1 cellular context compared by ENCODE assay signal in the genomic region with DNA sequence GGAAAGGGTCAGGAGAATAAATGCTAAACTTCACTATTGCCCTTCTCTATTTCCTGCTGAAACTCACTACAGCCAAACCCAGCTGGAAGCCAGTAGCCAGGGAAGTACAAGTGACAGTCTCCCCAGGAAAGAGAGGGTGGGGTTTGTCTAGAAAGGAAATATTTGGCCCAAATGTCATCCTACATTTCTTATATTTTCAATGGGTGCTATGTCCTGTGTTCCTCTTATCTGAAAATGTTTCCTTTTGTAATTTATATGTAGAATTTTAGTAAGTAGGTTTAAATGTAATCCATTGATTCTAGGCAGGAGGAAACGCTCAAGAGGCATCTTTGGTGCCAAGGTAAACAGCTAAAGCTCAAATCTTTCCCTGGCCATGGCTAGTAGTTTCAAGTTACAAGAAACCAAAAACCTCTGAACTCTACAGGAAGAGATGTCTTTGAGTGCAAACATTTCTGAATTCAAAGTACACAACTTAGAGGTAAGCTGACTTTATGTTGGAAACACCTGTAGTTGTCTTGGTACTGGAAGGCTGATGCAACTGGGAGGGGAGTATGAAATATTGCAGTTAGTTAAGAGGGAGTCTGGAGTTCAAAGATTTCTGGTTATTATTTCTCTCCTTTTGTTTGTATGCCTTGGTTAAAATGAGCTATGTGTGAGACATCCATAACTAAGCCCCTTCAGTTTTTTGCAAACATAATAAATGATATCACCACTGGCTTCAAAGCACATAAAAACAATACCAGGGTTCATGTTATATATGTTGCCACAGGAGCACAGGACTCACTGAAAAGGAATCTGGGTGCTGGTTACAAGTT.
TF ChIP-seq lines count a peak whose summit lies in the region.

No MANE protein-coding gene starts in this region.

TF ChIP-seq in SK-N-SH treated with all-trans-retinoic acid at 6 μM for 48 hours, 23 proteins besides CTCF, POLR2A, EP300 and RAD21 (continued from another document):
- TF ChIP-seq, protein P1, sequence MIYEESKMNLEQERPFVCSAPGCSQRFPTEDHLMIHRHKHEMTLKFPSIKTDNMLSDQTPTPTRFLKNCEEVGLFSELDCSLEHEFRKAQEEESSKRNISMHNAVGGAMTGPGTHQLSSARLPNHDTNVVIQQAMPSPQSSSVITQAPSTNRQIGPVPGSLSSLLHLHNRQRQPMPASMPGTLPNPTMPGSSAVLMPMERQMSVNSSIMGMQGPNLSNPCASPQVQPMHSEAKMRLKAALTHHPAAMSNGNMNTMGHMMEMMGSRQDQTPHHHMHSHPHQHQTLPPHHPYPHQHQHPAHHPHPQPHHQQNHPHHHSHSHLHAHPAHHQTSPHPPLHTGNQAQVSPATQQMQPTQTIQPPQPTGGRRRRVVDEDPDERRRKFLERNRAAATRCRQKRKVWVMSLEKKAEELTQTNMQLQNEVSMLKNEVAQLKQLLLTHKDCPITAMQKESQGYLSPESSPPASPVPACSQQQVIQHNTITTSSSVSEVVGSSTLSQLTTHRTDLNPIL (CRISPR knock-in tag; IDR thresholded peaks at IDR 0.05; ENCODE audit: low read depth), result no peak
- TF ChIP-seq, protein P2, sequence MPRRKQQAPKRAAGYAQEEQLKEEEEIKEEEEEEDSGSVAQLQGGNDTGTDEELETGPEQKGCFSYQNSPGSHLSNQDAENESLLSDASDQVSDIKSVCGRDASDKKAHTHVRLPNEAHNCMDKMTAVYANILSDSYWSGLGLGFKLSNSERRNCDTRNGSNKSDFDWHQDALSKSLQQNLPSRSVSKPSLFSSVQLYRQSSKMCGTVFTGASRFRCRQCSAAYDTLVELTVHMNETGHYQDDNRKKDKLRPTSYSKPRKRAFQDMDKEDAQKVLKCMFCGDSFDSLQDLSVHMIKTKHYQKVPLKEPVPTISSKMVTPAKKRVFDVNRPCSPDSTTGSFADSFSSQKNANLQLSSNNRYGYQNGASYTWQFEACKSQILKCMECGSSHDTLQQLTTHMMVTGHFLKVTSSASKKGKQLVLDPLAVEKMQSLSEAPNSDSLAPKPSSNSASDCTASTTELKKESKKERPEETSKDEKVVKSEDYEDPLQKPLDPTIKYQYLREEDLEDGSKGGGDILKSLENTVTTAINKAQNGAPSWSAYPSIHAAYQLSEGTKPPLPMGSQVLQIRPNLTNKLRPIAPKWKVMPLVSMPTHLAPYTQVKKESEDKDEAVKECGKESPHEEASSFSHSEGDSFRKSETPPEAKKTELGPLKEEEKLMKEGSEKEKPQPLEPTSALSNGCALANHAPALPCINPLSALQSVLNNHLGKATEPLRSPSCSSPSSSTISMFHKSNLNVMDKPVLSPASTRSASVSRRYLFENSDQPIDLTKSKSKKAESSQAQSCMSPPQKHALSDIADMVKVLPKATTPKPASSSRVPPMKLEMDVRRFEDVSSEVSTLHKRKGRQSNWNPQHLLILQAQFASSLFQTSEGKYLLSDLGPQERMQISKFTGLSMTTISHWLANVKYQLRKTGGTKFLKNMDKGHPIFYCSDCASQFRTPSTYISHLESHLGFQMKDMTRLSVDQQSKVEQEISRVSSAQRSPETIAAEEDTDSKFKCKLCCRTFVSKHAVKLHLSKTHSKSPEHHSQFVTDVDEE (CRISPR knock-in tag; IDR thresholded peaks at IDR 0.05), result no peak
- TF ChIP-seq ZFP30 (CRISPR knock-in tag; IDR thresholded peaks at IDR 0.05) (no peak), ZC3H10 (CRISPR knock-in tag; IDR thresholded peaks at IDR 0.05) (no peak), ARNTL (CRISPR knock-in tag; IDR thresholded peaks at IDR 0.05; ENCODE audit: borderline replicate concordance, low read depth) (no peak), ZNF565 (CRISPR knock-in tag; conservative IDR thresholded peaks at IDR 0.05; ENCODE audit: low read depth) (no peak), GLIS3 (CRISPR knock-in tag; IDR thresholded peaks at IDR 0.05) (no peak)
TF ChIP-seq in SK-N-SH treated with all-trans-retinoic acid at 6 μM for 48 hours: peak in this region for 0.
